In genomic region chr11:19844806-19845205, GRCh38 we compare ENCODE assay signal across 17 cellular contexts.
DNase-seq lines count a peak whose midpoint lies in the region; ATAC-seq, FAIRE-seq and TF ChIP-seq lines count a peak whose summit lies in the region.
"Had no signal": no experiment of that assay in that cellular context is flagged by ENCODE, and none has a peak within 500 bp of the region (broad histone marks: within the 10 kb centered on the region; RNA-seq: fewer than 3 reads in every experiment).

No MANE protein-coding gene starts in this region.

- DNase-seq in Ammon's horn (ENCODE audit: low spot score): peak; percentile 84
- peak; percentile 24 for DNase-seq in RPMI7951 (ENCODE audit: low read depth)
- peak; percentile 14 for DNase-seq in endothelial cell of umbilical vein (ENCODE audit: low read depth, low spot score)
- DNase-seq in middle frontal gyrus (ENCODE audit: extremely low spot score, low spot score): peak; percentile 20
- DNase-seq in stimulated activated CD4-positive, alpha-beta T cell treated with anti-CD3 and anti-CD28 coated beads, Interleukin-4, amount 100 ng/mL, for 1 hour: no peak
- no peak for DNase-seq in naive thymus-derived CD4-positive, alpha-beta T cell
- DNase-seq: 8988T, DMS153, HCEC 1CT, KBM-7, NCI-H1092, NCI-H2227 treated with DMSO at 0.1 percent for 48 hours, PC-9 had no signal

- H3K27me3 ChIP-seq in endothelial cell of umbilical vein (ENCODE audit: control insufficient read depth in 2 of 2, insufficient read depth in 2 of 2, low read length in 2 of 2): no peaks in the 10 kb centered on the region
- H3K27me3 ChIP-seq in naive thymus-derived CD4-positive, alpha-beta T cell (ENCODE audit: control insufficient read depth in 2 of 2, insufficient read depth in 2 of 2, low read length in 2 of 2): no peaks in the 10 kb centered on the region

- H3K27me3 Mint-ChIP-seq in naive thymus-derived CD4-positive, alpha-beta T cell: peaks cover 5 to 14% (median 7%) of the 10 kb centered on the region in 5 donors

- no peak overlapping the region for H3K27ac Mint-ChIP-seq in naive thymus-derived CD4-positive, alpha-beta T cell

- H3K4me3 ChIP-seq in endothelial cell of umbilical vein (replicated peaks in 1 of 3; ENCODE audit: insufficient read depth in 1 of 3, low read depth in 1 of 3, low read length in 3 of 3): no peak overlapping the region
- no peak overlapping the region for H3K4me3 ChIP-seq in naive thymus-derived CD4-positive, alpha-beta T cell (ENCODE audit: low read length)
- H3K4me3 ChIP-seq: PC-9 had no signal

- TF ChIP-seq CTCF in endothelial cell of umbilical vein (IDR thresholded peaks at IDR 0.05; ENCODE audit: extremely low read depth in 1 of 2, insufficient read depth in 1 of 2, low read depth in 1 of 2, low read length in 2 of 2): no peak

- no peak overlapping the region for H3K4me3 Mint-ChIP-seq in naive thymus-derived CD4-positive, alpha-beta T cell

- FAIRE-seq in endothelial cell of umbilical vein (lab: Jason Lieb, UNC): no peak
- FAIRE-seq: GM18507, GM19239 had no signal

- POLR2A ChIA-PET in endothelial cell of umbilical vein (lab: Charles Lee): no interaction called here
- POLR2A ChIA-PET in naive thymus-derived CD4-positive, alpha-beta T cell (lab: Charles Lee): no interaction called here

- no peak for TF ChIP-seq POLR2A in endothelial cell of umbilical vein (IDR thresholded peaks at IDR 0.05; ENCODE audit: low read depth, low read length)

- intact Hi-C loops in endothelial cell of umbilical vein (cut with micrococcal nuclease): no loop called here
- intact Hi-C loops in naive thymus-derived CD4-positive, alpha-beta T cell (cut with micrococcal nuclease): no loop called here

- BruUV-seq in endothelial cell of umbilical vein (replicated peaks; lab: Mats Ljungman, UMichigan): no TSS peak

- H3K79me2 ChIP-seq in endothelial cell of umbilical vein (ENCODE audit: control insufficient read depth, insufficient read depth, low read length): peaks cover 39% of the 10 kb centered on the region

- no peaks in the 10 kb centered on the region for H4K20me1 ChIP-seq in endothelial cell of umbilical vein (replicated peaks; ENCODE audit: control insufficient read depth, extremely low read depth, insufficient read depth, low read length)

- H3K4me1 ChIP-seq in endothelial cell of umbilical vein (ENCODE audit: control insufficient read depth, extremely low read depth, insufficient read depth, low read length): peaks cover 13% of the 10 kb centered on the region
- no peaks in the 10 kb centered on the region for H3K4me1 ChIP-seq in naive thymus-derived CD4-positive, alpha-beta T cell (ENCODE audit: control insufficient read depth in 2 of 2, insufficient read depth in 2 of 2, low read length in 2 of 2)

- H3K9me1 ChIP-seq in endothelial cell of umbilical vein (replicated peaks; ENCODE audit: control insufficient read depth, extremely low read depth, insufficient read depth, low read length): no peaks in the 10 kb centered on the region

- peaks cover 0 to 2% (median 0%) of the 10 kb centered on the region in 11 donors for H3K9me3 Mint-ChIP-seq in naive thymus-derived CD4-positive, alpha-beta T cell

- H3K9me3 ChIP-seq in endothelial cell of umbilical vein (replicated peaks; ENCODE audit: control insufficient read depth, insufficient read depth, low read length): no peaks in the 10 kb centered on the region
- no peaks in the 10 kb centered on the region for H3K9me3 ChIP-seq in naive thymus-derived CD4-positive, alpha-beta T cell (ENCODE audit: control insufficient read depth in 2 of 3, low read length in 3 of 3)

- H3K27ac ChIP-seq in endothelial cell of umbilical vein (ENCODE audit: insufficient read depth, low read depth, low read length): no peak overlapping the region
- no peak overlapping the region for H3K27ac ChIP-seq in naive thymus-derived CD4-positive, alpha-beta T cell (ENCODE audit: low read depth, low read length)
- H3K27ac ChIP-seq: PC-9 had no signal

- CTCF ChIA-PET in endothelial cell of umbilical vein (lab: Charles Lee): no interaction called here
- CTCF ChIA-PET in naive thymus-derived CD4-positive, alpha-beta T cell (lab: Charles Lee): no interaction called here

- no peak overlapping the region for H2AFZ ChIP-seq in endothelial cell of umbilical vein (ENCODE audit: low read depth, low read length)
- H2AFZ ChIP-seq: PC-9 had no signal

- dilution Hi-C loops in endothelial cell of umbilical vein (cut with MboI; ENCODE audit: extremely low pct_ligation_motif_present, low sequenced_read_pairs): no loop called here

- H3K4me2 ChIP-seq in endothelial cell of umbilical vein (ENCODE audit: insufficient read depth, low read length): no peak overlapping the region
- H3K4me2 ChIP-seq: PC-9 had no signal

- no peaks in the 10 kb centered on the region for H3K36me3 Mint-ChIP-seq in naive thymus-derived CD4-positive, alpha-beta T cell

- no peak for ATAC-seq in GM18907 (IDR thresholded peaks at IDR 0.05; ENCODE audit: unreplicated experiment)
- no peak for ATAC-seq in naive thymus-derived CD4-positive, alpha-beta T cell
- no peak for ATAC-seq in HG03469 (IDR thresholded peaks at IDR 0.05; ENCODE audit: unreplicated experiment)

- H3K4me1 Mint-ChIP-seq in naive thymus-derived CD4-positive, alpha-beta T cell: no peaks in the 10 kb centered on the region

- no peak overlapping the region for H3K9ac ChIP-seq in endothelial cell of umbilical vein (replicated peaks; ENCODE audit: extremely low read depth, insufficient read depth, low read length)

- H3K36me3 ChIP-seq in endothelial cell of umbilical vein (ENCODE audit: control insufficient read depth in 2 of 2, extremely low read depth in 1 of 2, insufficient read depth in 2 of 2, low read length in 2 of 2): peaks cover 0 to 12% of the 10 kb centered on the region in 2 experiments
- no peaks in the 10 kb centered on the region for H3K36me3 ChIP-seq in naive thymus-derived CD4-positive, alpha-beta T cell (ENCODE audit: control insufficient read depth in 2 of 3, insufficient read depth in 3 of 3, low read length in 3 of 3)

TF ChIP-seq in endothelial cell of umbilical vein, 7 proteins besides CTCF, POLR2A, EP300 and RAD21:
- TF ChIP-seq EZH2 (IDR thresholded peaks at IDR 0.05; ENCODE audit: borderline replicate concordance, low read depth, low read length, severe bottlenecking): no peak
- peak; percentile 29 for TF ChIP-seq FOS (IDR thresholded peaks at IDR 0.05; ENCODE audit: borderline replicate concordance, insufficient read depth, low read length)

Comparison
In these comparisons a context has a peak if more than half of its experiments do, and no peak if none do; other contexts are left out.
1. DNase-seq: peak in Ammon's horn (single experiment), RPMI7951 (single experiment), endothelial cell of umbilical vein (single experiment) and middle frontal gyrus (single experiment); none in stimulated activated CD4-positive, alpha-beta T cell treated with anti-CD3 and anti-CD28 coated beads, Interleukin-4, amount 100 ng/mL, for 1 hour (single experiment) and naive thymus-derived CD4-positive, alpha-beta T cell (0 of 9).